Comparison of ENCODE assay signal across 8 cellular contexts in genomic region chr12:92928431-92928961, GRCh38. TPM values are rescaled to one million over a fixed set of nuclear protein-coding genes. Genes with fewer than 3 reads are reported as not detected.
DNase-seq lines count a peak whose midpoint lies in the region; ATAC-seq and TF ChIP-seq lines count a peak whose summit lies in the region.

No MANE protein-coding gene starts in this region.

- no peaks in the 10 kb centered on the region for H3K9me3 ChIP-seq in lower lobe of right lung

- peak overlapping the region; percentile 98 for H3K27ac ChIP-seq in lower lobe of right lung

- DNase-seq in NOMO-1 treated with DMSO at 0.1 percent for 48 hours (lab: John Stamatoyannopoulos, UW; ENCODE audit: unreplicated experiment), result peak; percentile 15
- no peak for DNase-seq in NOMO-1 treated with dmso at 0.1 percent for 144 hours (lab: John Stamatoyannopoulos, UW; ENCODE audit: unreplicated experiment)
- peak; percentile 26 for DNase-seq in choroid plexus epithelial cell (ENCODE audit: low read depth)
- DNase-seq in lower lobe of right lung, result peak; percentile 68
- peak; percentile 33 to 61 (median 49) for DNase-seq in stimulated activated CD4-positive, alpha-beta T cell treated with anti-CD3 and anti-CD28 coated beads, TNF-alpha, amount 100 ng/mL, for 24 hours (ENCODE audit: low read depth in 3 of 3)
- DNase-seq in mesenteric fat pad (ENCODE audit: low spot score), result no peak

- peak; percentile 12 for ATAC-seq in HG03457 (IDR thresholded peaks at IDR 0.05; ENCODE audit: unreplicated experiment)
- peak; percentile 49 to 50 for ATAC-seq in activated CD4-positive, CD25-positive, alpha-beta regulatory T cell treated with anti-CD3 and anti-CD28 coated beads, Interleukin-2, amount 50 U/mL, for 24 hours
- ATAC-seq in lower lobe of right lung, result peak; percentile 74 to 76

- intact Hi-C loops in lower lobe of right lung (cut with DNase I), result no loop called here

- H3K4me3 ChIP-seq in choroid plexus epithelial cell (ENCODE audit: low read depth, low read length) (peak overlapping the region; percentile 81), lower lobe of right lung (peak overlapping the region; percentile 68)

- H3K27me3 ChIP-seq in lower lobe of right lung (ENCODE audit: low read depth), result no peaks in the 10 kb centered on the region

- no peak for TF ChIP-seq CTCF in choroid plexus epithelial cell (conservative IDR thresholded peaks at IDR 0.05; ENCODE audit: low read depth, low read length)
- no peak for TF ChIP-seq CTCF in lower lobe of right lung (IDR thresholded peaks at IDR 0.05)

- peaks cover 29% of the 10 kb centered on the region for H3K4me1 ChIP-seq in lower lobe of right lung

- H3K36me3 ChIP-seq in lower lobe of right lung, result no peaks in the 10 kb centered on the region

RNA-seq across cellular contexts. Expression of gene EEA1, which starts 0.6 kb away (rescaled TPM):
- total RNA-seq in lower lobe of right lung, result 33.5 TPM
- total RNA-seq in mesenteric fat pad, result 58.7 TPM

Comparison
In these comparisons a context has a peak if more than half of its experiments do, and no peak if none do; other contexts are left out.
1. DNase-seq: peak in NOMO-1 treated with DMSO at 0.1 percent for 48 hours (single experiment), choroid plexus epithelial cell (single experiment), lower lobe of right lung (single experiment) and stimulated activated CD4-positive, alpha-beta T cell treated with anti-CD3 and anti-CD28 coated beads, TNF-alpha, amount 100 ng/mL, for 24 hours (3 of 3); none in NOMO-1 treated with dmso at 0.1 percent for 144 hours (single experiment) and mesenteric fat pad (single experiment).
2. ATAC-seq: peak in every context shown above with its lines; median percentile 75 in lower lobe of right lung; 50 in activated CD4-positive, CD25-positive, alpha-beta regulatory T cell treated with anti-CD3 and anti-CD28 coated beads, Interleukin-2, amount 50 U/mL, for 24 hours; 12 in HG03457.